ENCODE assay signal across 21 cellular contexts in genomic region chr6:149097794-149098193, GRCh38.
DNase-seq lines count a peak whose midpoint lies in the region; ATAC-seq and TF ChIP-seq lines count a peak whose summit lies in the region.
"Had no signal": no experiment of that assay in that cellular context is flagged by ENCODE, and none has a peak within 500 bp of the region (broad histone marks: within the 10 kb centered on the region; RNA-seq: fewer than 3 reads in every experiment).

No MANE protein-coding gene starts in this region.

- H3K27ac ChIP-seq in CD4-positive, CD25-positive, alpha-beta regulatory T cell (ENCODE audit: insufficient read depth, low read length, poor library complexity, severe bottlenecking): no peak overlapping the region
- no peak overlapping the region for H3K27ac ChIP-seq in HEK293 (ENCODE audit: extremely low read depth, low read depth, low read length)
- H3K27ac ChIP-seq: C4-2B, HL-60 had no signal

- intact Hi-C loops in activated T-helper 2 cell treated with anti-CD3 and anti-CD28 coated beads, Interferon-gamma antibody, Interleukin-2, Interleukin-4, amounts not matched to agents 10 μg/mL and 5 μg/mL and 100 μg/mL, durations not matched to agents 14 hours and 24 hours and 36 hours (cut with micrococcal nuclease): loop anchor here (2.0 kb wide), 1 partner anchor 13 kb away; no protein-coding TSS in a partner anchor

- peaks cover 15% of the 10 kb centered on the region for H3K36me3 Mint-ChIP-seq in activated T-cell treated with anti-CD3 and anti-CD28 coated beads, Interleukin-2, amount 50 U/mL, for 24 hours (ENCODE audit: low read depth)
- peaks cover 8% of the 10 kb centered on the region for H3K36me3 Mint-ChIP-seq in CD4-positive, CD25-positive, alpha-beta regulatory T cell
- peaks cover 49% of the 10 kb centered on the region for H3K36me3 Mint-ChIP-seq in activated T-helper 2 cell treated with anti-CD3 and anti-CD28 coated beads, Interferon-gamma antibody, Interleukin-2, Interleukin-4, amounts not matched to agents 10 μg/mL and 5 μg/mL and 100 μg/mL, durations not matched to agents 14 hours and 24 hours and 36 hours (ENCODE audit: low read depth)

- H3K27me3 ChIP-seq in CD4-positive, CD25-positive, alpha-beta regulatory T cell (ENCODE audit: control insufficient read depth, insufficient read depth, low read length): no peaks in the 10 kb centered on the region

- peaks cover 33% of the 10 kb centered on the region for H3K4me1 ChIP-seq in CD4-positive, CD25-positive, alpha-beta regulatory T cell (ENCODE audit: control insufficient read depth, insufficient read depth, low read length, poor library complexity, severe bottlenecking)
- H3K4me1 ChIP-seq in HEK293 (ENCODE audit: control insufficient read depth, insufficient read depth, low read length): peaks cover 2% of the 10 kb centered on the region; the same call in 1 of the 2 replicates

- no peaks in the 10 kb centered on the region for H3K36me3 ChIP-seq in CD4-positive, CD25-positive, alpha-beta regulatory T cell (ENCODE audit: control insufficient read depth, insufficient read depth, low read length)
- no peaks in the 10 kb centered on the region for H3K36me3 ChIP-seq in HEK293 (ENCODE audit: control insufficient read depth in 2 of 2, insufficient read depth in 1 of 2, low read length in 2 of 2)

- peak overlapping the region; percentile 13 for H3K27ac Mint-ChIP-seq in activated T-cell treated with anti-CD3 and anti-CD28 coated beads, Interleukin-2, amount 50 U/mL, for 24 hours
- peak overlapping the region; percentile 0 to 49 (median 24) for H3K27ac Mint-ChIP-seq in CD4-positive, CD25-positive, alpha-beta regulatory T cell
- peak overlapping the region; percentile 54 for H3K27ac Mint-ChIP-seq in activated T-helper 2 cell treated with anti-CD3 and anti-CD28 coated beads, Interferon-gamma antibody, Interleukin-2, Interleukin-4, amounts not matched to agents 10 μg/mL and 5 μg/mL and 100 μg/mL, durations not matched to agents 14 hours and 24 hours and 36 hours
- H3K27ac Mint-ChIP-seq: H9 had no signal

- no peak overlapping the region for H3K4me3 Mint-ChIP-seq in activated T-cell treated with anti-CD3 and anti-CD28 coated beads, Interleukin-2, amount 50 U/mL, for 24 hours
- H3K4me3 Mint-ChIP-seq in CD4-positive, CD25-positive, alpha-beta regulatory T cell: no peak overlapping the region
- H3K4me3 Mint-ChIP-seq in activated T-helper 2 cell treated with anti-CD3 and anti-CD28 coated beads, Interferon-gamma antibody, Interleukin-2, Interleukin-4, amounts not matched to agents 10 μg/mL and 5 μg/mL and 100 μg/mL, durations not matched to agents 14 hours and 24 hours and 36 hours (ENCODE audit: low read depth): no peak overlapping the region
- H3K4me3 Mint-ChIP-seq: H9 had no signal

- no peak for ATAC-seq in CD4-positive, CD25-positive, alpha-beta regulatory T cell (ENCODE audit: low read depth in 2 of 2)
- no peak for ATAC-seq in HG03135 (IDR thresholded peaks at IDR 0.05; ENCODE audit: unreplicated experiment)

- CTCF ChIA-PET in HEK293 (lab: Yijun Ruan, JAX): interaction anchor here (0.7 kb wide), 1 partner anchor 336 kb away, joined by 3 read pairs; no protein-coding TSS in a partner anchor

- no peaks in the 10 kb centered on the region for H3K27me3 Mint-ChIP-seq in activated T-cell treated with anti-CD3 and anti-CD28 coated beads, Interleukin-2, amount 50 U/mL, for 24 hours
- H3K27me3 Mint-ChIP-seq in CD4-positive, CD25-positive, alpha-beta regulatory T cell: no peaks in the 10 kb centered on the region
- H3K27me3 Mint-ChIP-seq in activated T-helper 2 cell treated with anti-CD3 and anti-CD28 coated beads, Interferon-gamma antibody, Interleukin-2, Interleukin-4, amounts not matched to agents 10 μg/mL and 5 μg/mL and 100 μg/mL, durations not matched to agents 14 hours and 24 hours and 36 hours (ENCODE audit: low read depth): no peaks in the 10 kb centered on the region

- no peak for TF ChIP-seq CTCF in HEK293 (tag by site-specific recombination; IDR thresholded peaks at IDR 0.05)

- H3K4me3 ChIP-seq in CD4-positive, CD25-positive, alpha-beta regulatory T cell (ENCODE audit: low read depth, low read length): no peak overlapping the region
- no peak overlapping the region for H3K4me3 ChIP-seq in HEK293 (ENCODE audit: low read depth, low read length)

- POLR2A ChIA-PET in HEK293 (lab: Yijun Ruan, JAX): no interaction called here

- peaks cover 26% of the 10 kb centered on the region for H3K9me3 Mint-ChIP-seq in activated T-cell treated with anti-CD3 and anti-CD28 coated beads, Interleukin-2, amount 50 U/mL, for 24 hours
- peaks cover 5 to 24% (median 8%) of the 10 kb centered on the region in 7 donors for H3K9me3 Mint-ChIP-seq in CD4-positive, CD25-positive, alpha-beta regulatory T cell
- H3K9me3 Mint-ChIP-seq in activated T-helper 2 cell treated with anti-CD3 and anti-CD28 coated beads, Interferon-gamma antibody, Interleukin-2, Interleukin-4, amounts not matched to agents 10 μg/mL and 5 μg/mL and 100 μg/mL, durations not matched to agents 14 hours and 24 hours and 36 hours: peaks cover 48% of the 10 kb centered on the region

- H3K4me1 Mint-ChIP-seq in activated T-cell treated with anti-CD3 and anti-CD28 coated beads, Interleukin-2, amount 50 U/mL, for 24 hours (ENCODE audit: low read depth): peaks cover 48% of the 10 kb centered on the region
- H3K4me1 Mint-ChIP-seq in CD4-positive, CD25-positive, alpha-beta regulatory T cell: peaks cover 29 to 49% (median 37%) of the 10 kb centered on the region in 4 donors
- peaks cover 52% of the 10 kb centered on the region for H3K4me1 Mint-ChIP-seq in activated T-helper 2 cell treated with anti-CD3 and anti-CD28 coated beads, Interferon-gamma antibody, Interleukin-2, Interleukin-4, amounts not matched to agents 10 μg/mL and 5 μg/mL and 100 μg/mL, durations not matched to agents 14 hours and 24 hours and 36 hours (ENCODE audit: low read depth)

- peaks cover 20 to 23% of the 10 kb centered on the region in 2 experiments for H3K9me3 ChIP-seq in CD4-positive, CD25-positive, alpha-beta regulatory T cell (ENCODE audit: control insufficient read depth in 2 of 2, low read length in 2 of 2)
- no peaks in the 10 kb centered on the region for H3K9me3 ChIP-seq in HEK293 (ENCODE audit: control insufficient read depth, insufficient read depth, low read depth, low read length)

- no peak for DNase-seq in activated T-cell treated with anti-CD3 and anti-CD28 coated beads, Interleukin-2, amount 50 U/mL, for 24 hours
- no peak for DNase-seq in activated T-cell treated with anti-CD3 and anti-CD28 coated beads, Interleukin-2, amount 50 U/mL, for 48 hours
- DNase-seq in CD4-positive, CD25-positive, alpha-beta regulatory T cell: no peak
- DNase-seq in activated T-helper 2 cell treated with anti-CD3 and anti-CD28 coated beads, Interferon-gamma antibody, Interleukin-2, Interleukin-4, amounts not matched to agents 10 μg/mL and 5 μg/mL and 100 μg/mL, durations not matched to agents 14 hours and 24 hours and 36 hours (ENCODE audit: low spot score): no peak
- DNase-seq in GM19238 (ENCODE audit: insufficient read length, low spot score): no peak
- DNase-seq: ACHN, AML-193, DMS79 treated with DMSO at 0.1 percent for 48 hours, H9, IMR-90, NCI-H1417, NCI-H187 treated with DMSO at 0.1 percent for 48 hours, NCI-H2227 treated with DMSO at 0.1 percent for 48 hours, NCI-H510A treated with DMSO at 0.1 percent for 48 hours, NCI-H82, OCI-M1, Right ventricle myocardium superior had no signal

TF ChIP-seq in HEK293, 187 proteins besides CTCF, POLR2A, EP300 and RAD21:
- TF ChIP-seq ATF2 (tag by site-specific recombination; IDR thresholded peaks at IDR 0.05; ENCODE audit: low read depth) (peak; percentile 54), ZNF416 (tag by site-specific recombination; IDR thresholded peaks at IDR 0.05) (no peak)
